In genomic region chr12:49428652-49429549, GRCh38 we compare ENCODE assay signal across 8 cellular contexts.
DNase-seq lines count a peak whose midpoint lies in the region; ATAC-seq and TF ChIP-seq lines count a peak whose summit lies in the region.

No MANE protein-coding gene starts in this region.

- H3K36me3 ChIP-seq in H7 (replicated peaks; ENCODE audit: control insufficient read depth, insufficient read depth, low read length) (no peaks in the 10 kb centered on the region), mucosa of descending colon (ENCODE audit: low read depth) (no peaks in the 10 kb centered on the region)

- ATAC-seq in HG03439 (IDR thresholded peaks at IDR 0.05; ENCODE audit: unreplicated experiment) (no peak), mucosa of descending colon (no peak), HG03097 (IDR thresholded peaks at IDR 0.05; ENCODE audit: low FRiP score, unreplicated experiment) (no peak)

- no peaks in the 10 kb centered on the region for H3K4me1 ChIP-seq in mucosa of descending colon (ENCODE audit: low read depth)

- H3K27me3 ChIP-seq in H7 (ENCODE audit: control insufficient read depth, insufficient read depth, low read length), result no peaks in the 10 kb centered on the region

- H3K9me3 ChIP-seq in mucosa of descending colon, result no peaks in the 10 kb centered on the region

- TF ChIP-seq CTCF in mucosa of descending colon (IDR thresholded peaks at IDR 0.05), result no peak

- intact Hi-C loops in head of caudate nucleus (cut with DNase I) (no loop called here), mucosa of descending colon (cut with DNase I, micrococcal nuclease) (no loop called here)

- H3K4me3 ChIP-seq in H7 (ENCODE audit: insufficient read depth, low read depth, low read length), result no peak overlapping the region
- no peak overlapping the region for H3K4me3 ChIP-seq in mucosa of descending colon

- DNase-seq in COLO829 (ENCODE audit: low spot score) (peak; percentile 68), H7 (peak; percentile 15), OCI-M1 (lab: John Stamatoyannopoulos, UW) (peak; percentile 38), head of caudate nucleus (peak in 37 of 42 donors; percentile 23 to 89 (median 54)), mucosa of descending colon (no peak), T-helper 9 cell (no peak)

Comparison
In these comparisons a context has a peak if more than half of its experiments do, and no peak if none do; other contexts are left out.
1. DNase-seq: peak in COLO829 (single experiment), H7 (single experiment), OCI-M1 (single experiment) and head of caudate nucleus (37 of 42); none in mucosa of descending colon (0 of 3) and T-helper 9 cell (single experiment).